8 cellular contexts compared by ENCODE assay signal in genomic region chr2:27086090-27086721, GRCh38. TPM values are rescaled to one million over a fixed set of nuclear protein-coding genes. Genes with fewer than 3 reads are reported as not detected.
A peak's percentile ranks its signal among the peaks of the same experiment; 100 is the strongest.
DNase-seq lines count a peak whose midpoint lies in the region; ATAC-seq and TF ChIP-seq lines count a peak whose summit lies in the region.

No MANE protein-coding gene starts in this region.

- H3K4me3 ChIP-seq in WERI-Rb-1 (ENCODE audit: low read depth, low read length) (peak overlapping the region; percentile 74), mammary epithelial cell (replicated peaks in 1 of 3; ENCODE audit: insufficient read depth in 1 of 3, low read depth in 2 of 3, low read length in 3 of 3) (peak overlapping the region; percentile 57 to 84 (median 63)), smooth muscle cell (peak overlapping the region; percentile 83)

- H4K20me1 ChIP-seq in mammary epithelial cell (ENCODE audit: insufficient read depth, low read length) (no peaks in the 10 kb centered on the region), smooth muscle cell (ENCODE audit: low read depth) (peaks cover 33% of the 10 kb centered on the region)

- dilution Hi-C loops in mammary epithelial cell (cut with HindIII; ENCODE audit: low sequenced_read_pairs) = no loop called here

- peaks cover 28% of the 10 kb centered on the region for H3K4me1 ChIP-seq in mammary epithelial cell (ENCODE audit: insufficient read depth, low read length)
- peaks cover 13% of the 10 kb centered on the region for H3K4me1 ChIP-seq in smooth muscle cell (ENCODE audit: low read depth)

- H3K36me3 ChIP-seq in WERI-Rb-1 = no peaks in the 10 kb centered on the region
- H3K36me3 ChIP-seq in mammary epithelial cell (ENCODE audit: insufficient read depth, low read length) = no peaks in the 10 kb centered on the region
- no peaks in the 10 kb centered on the region for H3K36me3 ChIP-seq in smooth muscle cell (ENCODE audit: low read depth)

- no TSS peak for BruUV-seq in mammary epithelial cell (replicated peaks; lab: Mats Ljungman, UMichigan)

- H2AFZ ChIP-seq in mammary epithelial cell (ENCODE audit: low read depth, low read length) (peak overlapping the region; percentile 83), smooth muscle cell (ENCODE audit: low read depth) (peak overlapping the region; percentile 69)

- no peaks in the 10 kb centered on the region for H3K79me2 ChIP-seq in mammary epithelial cell (ENCODE audit: insufficient read depth, low read length)
- no peaks in the 10 kb centered on the region for H3K79me2 ChIP-seq in smooth muscle cell (ENCODE audit: low read depth)

- ATAC-seq in GM18873 (IDR thresholded peaks at IDR 0.05; ENCODE audit: low FRiP score, unreplicated experiment) = peak; percentile 59
- peak; percentile 76 for ATAC-seq in HG03108 (IDR thresholded peaks at IDR 0.05; ENCODE audit: unreplicated experiment)

- peak; percentile 96 for TF ChIP-seq CTCF in WERI-Rb-1 (IDR thresholded peaks at IDR 0.05; ENCODE audit: low read depth, low read length)
- TF ChIP-seq CTCF in mammary epithelial cell (conservative IDR thresholded peaks at IDR 0.05 in 1 of 2, IDR thresholded peaks at IDR 0.05 in 1 of 2; ENCODE audit: extremely low read depth in 1 of 2, insufficient read depth in 1 of 2, low read depth in 1 of 2, low read length in 2 of 2) = peak; percentile 59 to 79
- peak; percentile 91 for TF ChIP-seq CTCF in smooth muscle cell (IDR thresholded peaks at IDR 0.05; ENCODE audit: borderline replicate concordance, insufficient read depth, poor library complexity, severe bottlenecking)

- H3K27ac ChIP-seq in WERI-Rb-1 = peak overlapping the region; percentile 74
- peak overlapping the region; percentile 3 for H3K27ac ChIP-seq in mammary epithelial cell (ENCODE audit: insufficient read depth, low read depth, low read length)
- H3K27ac ChIP-seq in smooth muscle cell (ENCODE audit: low read depth) = peak overlapping the region; percentile 61

- H3K9me3 ChIP-seq in WERI-Rb-1 (ENCODE audit: severe bottlenecking) (no peaks in the 10 kb centered on the region), mammary epithelial cell (replicated peaks; ENCODE audit: insufficient read depth, low read length) (no peaks in the 10 kb centered on the region), smooth muscle cell (replicated peaks; ENCODE audit: low read depth) (no peaks in the 10 kb centered on the region)

- no peak overlapping the region for H3K9ac ChIP-seq in mammary epithelial cell (ENCODE audit: insufficient read depth, low read length)
- peak overlapping the region; percentile 54 for H3K9ac ChIP-seq in smooth muscle cell (ENCODE audit: low read depth)

- in situ Hi-C loops in mammary epithelial cell (cut with MboI; ENCODE audit: low sequenced_read_pairs in 2 of 2) = loop anchor here in 1 of 2 donors (10.0 kb wide), 1 partner anchor 199 kb away; the partner anchor contains the start of gene TRIM54

- intact Hi-C loops in mammary epithelial cell (cut with micrococcal nuclease) = loop anchor here (1.0 to 5.0 kb wide), 2 partner anchors 36 to 54 kb away; partner anchors contain the start of gene TMEM214

- CTCF ChIA-PET in mammary epithelial cell (lab: Charles Lee; ENCODE audit: low non-redundant PET) = no interaction called here

- H3K4me2 ChIP-seq in mammary epithelial cell (ENCODE audit: insufficient read depth, low read depth, low read length) (peak overlapping the region; percentile 92), smooth muscle cell (peak overlapping the region; percentile 99)

- peaks cover 15% of the 10 kb centered on the region for H3F3A ChIP-seq in smooth muscle cell (ENCODE audit: low read depth)

- no peaks in the 10 kb centered on the region for H3K27me3 ChIP-seq in WERI-Rb-1 (ENCODE audit: insufficient read depth, low read depth, severe bottlenecking)
- H3K27me3 ChIP-seq in mammary epithelial cell (ENCODE audit: insufficient read depth, low read length) = no peaks in the 10 kb centered on the region
- no peaks in the 10 kb centered on the region for H3K27me3 ChIP-seq in smooth muscle cell (ENCODE audit: low read depth)

- DNase-seq in AG08395 (ENCODE audit: low spot score) = peak; percentile 97
- peak; percentile 96 for DNase-seq in NCI-H2171 treated with DMSO at 0.1 percent for 48 hours (lab: John Stamatoyannopoulos, UW)
- peak; percentile 97 for DNase-seq in WERI-Rb-1
- DNase-seq in mammary epithelial cell = peak; percentile 87
- DNase-seq in iPS-NIHi7 (ENCODE audit: extremely low spot score) = peak; percentile 97
- peak; percentile 95 for DNase-seq in smooth muscle cell (lab: John Stamatoyannopoulos, UW; ENCODE audit: unreplicated experiment)

- WGBS in mammary epithelial cell (ENCODE audit: low coverage, missing lambda C conversion rate) = no CpG with 5 or more reads among the region's 80 CpGs
- WGBS in smooth muscle cell (ENCODE audit: low lambda C conversion rate) = under 1% methylated on average over 49 of the region's 80 CpGs

RNA-seq across cellular contexts. Expression of gene KHK, which starts 0.4 kb away (rescaled TPM):
- 1 to 10 TPM in 1 of 2 donors, under 1 TPM in 1; 0.33 to 2.1 TPM for total RNA-seq in mammary epithelial cell
- polyA plus RNA-seq in mammary epithelial cell = 1.6 TPM
- polyA minus RNA-seq in mammary epithelial cell = not detected
- 0.27 and 0.94 TPM in 2 replicates for total RNA-seq in smooth muscle cell
- polyA plus RNA-seq in smooth muscle cell = 1.6 and 2.1 TPM in 2 replicates

RNA-seq across cellular contexts. Expression of gene EMILIN1, which starts 7.8 kb away (rescaled TPM):
- total RNA-seq in mammary epithelial cell (1 to 10 TPM in 1 of 2 donors, under 1 TPM in 1; 0.80 to 1.5 TPM), smooth muscle cell (111 and 131 TPM in 2 replicates)
- polyA plus RNA-seq in mammary epithelial cell (0.17 TPM), smooth muscle cell (330 and 518 TPM in 2 replicates)
- polyA minus RNA-seq in mammary epithelial cell = not detected

RNA-seq across cellular contexts. Expression of gene OST4, which starts 14.8 kb away (rescaled TPM):
- total RNA-seq in mammary epithelial cell = 100 to 1,000 TPM; 121 to 313 TPM
- polyA plus RNA-seq in mammary epithelial cell = 898 TPM
- polyA minus RNA-seq in mammary epithelial cell = 153 TPM
- 529 and 848 TPM in 2 replicates for total RNA-seq in smooth muscle cell
- 1,164 and 1,292 TPM in 2 replicates for polyA plus RNA-seq in smooth muscle cell

RNA-seq across cellular contexts. Expression of gene CGREF1, which starts 32.7 kb away (rescaled TPM):
- total RNA-seq in mammary epithelial cell (1 to 10 TPM; 3.6 to 6.8 TPM), smooth muscle cell (0.27 TPM in 1 of 2 replicates, not detected in the other)
- polyA plus RNA-seq in mammary epithelial cell (4.5 TPM), smooth muscle cell (0.85 and 0.97 TPM in 2 replicates)
- 0.83 TPM for polyA minus RNA-seq in mammary epithelial cell

RNA-seq across cellular contexts. Expression of gene AGBL5, which starts 34.7 kb away (rescaled TPM):
- total RNA-seq in mammary epithelial cell (10 to 100 TPM; 24.2 to 42.7 TPM), smooth muscle cell (10.9 and 13.7 TPM in 2 replicates)
- polyA plus RNA-seq in mammary epithelial cell (28.2 TPM), smooth muscle cell (17.1 and 20.0 TPM in 2 replicates)
- 60.2 TPM for polyA minus RNA-seq in mammary epithelial cell

Comparison
In these comparisons a context has a peak if more than half of its experiments do, and no peak if none do; other contexts are left out.
1. Peak in every context shown above with its lines: DNase-seq, ATAC-seq, H3K4me3 ChIP-seq and H3K27ac ChIP-seq.
2. H3K27ac ChIP-seq: peak in every context shown above with its lines; median percentile 74 in WERI-Rb-1; 61 in smooth muscle cell; 3 in mammary epithelial cell.
3. RNA of gene EMILIN1, which starts 7.8 kb away (total RNA-seq): 111 to 131 TPM in smooth muscle cell; 0.80 to 1.5 TPM in mammary epithelial cell; every median in the first group is over 10 times any median in the second.